In the genomic region with DNA sequence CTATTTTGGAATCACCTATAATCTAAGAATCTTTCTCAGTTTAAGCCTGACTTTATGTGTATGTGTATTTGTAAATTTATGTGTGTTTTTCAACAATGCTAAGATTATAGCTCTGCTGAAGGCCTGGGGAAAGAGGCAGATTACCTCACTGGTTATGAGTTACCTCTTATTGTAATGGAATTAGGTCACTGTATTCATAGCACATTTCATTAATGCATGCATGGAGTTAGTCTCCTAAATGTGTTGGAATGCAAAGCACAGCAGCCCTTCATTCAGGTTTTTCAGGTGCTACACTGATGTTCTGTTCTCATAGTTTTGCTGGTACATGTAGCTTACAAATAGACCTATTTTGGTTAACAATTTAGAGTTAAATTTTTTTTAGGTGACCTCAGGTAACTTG, we compare ENCODE assay signal across 1 cellular context.
TF ChIP-seq lines count a peak whose summit lies in the region.

No MANE protein-coding gene starts in this region.

TF ChIP-seq in WTC11, 78 proteins besides CTCF, POLR2A, EP300 and RAD21 (continued from another document):
- TF ChIP-seq, protein P1, sequence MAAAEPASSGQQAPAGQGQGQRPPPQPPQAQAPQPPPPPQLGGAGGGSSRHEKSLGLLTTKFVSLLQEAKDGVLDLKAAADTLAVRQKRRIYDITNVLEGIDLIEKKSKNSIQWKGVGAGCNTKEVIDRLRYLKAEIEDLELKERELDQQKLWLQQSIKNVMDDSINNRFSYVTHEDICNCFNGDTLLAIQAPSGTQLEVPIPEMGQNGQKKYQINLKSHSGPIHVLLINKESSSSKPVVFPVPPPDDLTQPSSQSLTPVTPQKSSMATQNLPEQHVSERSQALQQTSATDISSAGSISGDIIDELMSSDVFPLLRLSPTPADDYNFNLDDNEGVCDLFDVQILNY (CRISPR knock-in tag; IDR thresholded peaks at IDR 0.05): no peak
- TF ChIP-seq ZNF396 (CRISPR knock-in tag; IDR thresholded peaks at IDR 0.05; ENCODE audit: borderline replicate concordance) (no peak), SMAD4 (CRISPR knock-in tag; IDR thresholded peaks at IDR 0.05) (no peak), NFATC4 (CRISPR knock-in tag; IDR thresholded peaks at IDR 0.05) (no peak), FOXP1 (CRISPR knock-in tag; IDR thresholded peaks at IDR 0.05; ENCODE audit: borderline replicate concordance) (no peak), ZBTB21 (CRISPR knock-in tag; IDR thresholded peaks at IDR 0.05; ENCODE audit: borderline replicate concordance) (no peak), NR3C1 (CRISPR knock-in tag; conservative IDR thresholded peaks at IDR 0.05; ENCODE audit: low read depth) (no peak)
- TF ChIP-seq, protein P2, sequence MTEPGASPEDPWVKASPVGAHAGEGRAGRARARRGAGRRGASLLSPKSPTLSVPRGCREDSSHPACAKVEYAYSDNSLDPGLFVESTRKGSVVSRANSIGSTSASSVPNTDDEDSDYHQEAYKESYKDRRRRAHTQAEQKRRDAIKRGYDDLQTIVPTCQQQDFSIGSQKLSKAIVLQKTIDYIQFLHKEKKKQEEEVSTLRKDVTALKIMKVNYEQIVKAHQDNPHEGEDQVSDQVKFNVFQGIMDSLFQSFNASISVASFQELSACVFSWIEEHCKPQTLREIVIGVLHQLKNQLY (CRISPR knock-in tag; IDR thresholded peaks at IDR 0.05): no peak
- TF ChIP-seq, protein P3, sequence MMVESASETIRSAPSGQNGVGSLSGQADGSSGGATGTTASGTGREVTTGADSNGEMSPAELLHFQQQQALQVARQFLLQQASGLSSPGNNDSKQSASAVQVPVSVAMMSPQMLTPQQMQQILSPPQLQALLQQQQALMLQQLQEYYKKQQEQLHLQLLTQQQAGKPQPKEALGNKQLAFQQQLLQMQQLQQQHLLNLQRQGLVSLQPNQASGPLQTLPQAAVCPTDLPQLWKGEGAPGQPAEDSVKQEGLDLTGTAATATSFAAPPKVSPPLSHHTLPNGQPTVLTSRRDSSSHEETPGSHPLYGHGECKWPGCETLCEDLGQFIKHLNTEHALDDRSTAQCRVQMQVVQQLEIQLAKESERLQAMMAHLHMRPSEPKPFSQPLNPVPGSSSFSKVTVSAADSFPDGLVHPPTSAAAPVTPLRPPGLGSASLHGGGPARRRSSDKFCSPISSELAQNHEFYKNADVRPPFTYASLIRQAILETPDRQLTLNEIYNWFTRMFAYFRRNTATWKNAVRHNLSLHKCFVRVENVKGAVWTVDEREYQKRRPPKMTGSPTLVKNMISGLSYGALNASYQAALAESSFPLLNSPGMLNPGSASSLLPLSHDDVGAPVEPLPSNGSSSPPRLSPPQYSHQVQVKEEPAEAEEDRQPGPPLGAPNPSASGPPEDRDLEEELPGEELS (CRISPR knock-in tag; IDR thresholded peaks at IDR 0.05): no peak
